ENCODE assay signal across 7 cellular contexts in the genomic region with DNA sequence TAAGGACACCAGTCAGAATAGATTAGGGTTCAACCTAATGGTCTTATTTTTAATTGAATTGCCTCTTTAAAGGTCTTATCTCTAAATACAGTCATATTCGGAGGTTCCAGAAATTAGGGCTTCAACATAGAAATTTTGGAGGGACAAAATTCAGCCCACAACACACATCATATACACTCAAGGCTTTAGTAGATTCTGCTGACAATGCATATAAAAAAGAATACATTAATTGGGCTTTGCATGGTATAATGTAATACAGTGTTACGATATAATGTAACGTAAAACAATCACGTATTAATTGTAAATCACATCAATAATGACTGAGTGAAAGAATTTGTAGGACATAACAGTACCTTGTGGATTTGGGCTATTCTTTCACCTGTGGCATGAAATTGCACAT.
"Had no signal": no experiment of that assay in that cellular context is flagged by ENCODE, and none has a peak within 500 bp of the region (broad histone marks: within the 10 kb centered on the region; RNA-seq: fewer than 3 reads in every experiment).

No MANE protein-coding gene starts in this region.

- H3K4me2 ChIP-seq: GM23338, KMS-11 had no signal

- H3K27ac ChIP-seq: KMS-11 had no signal

- H3K4me1 Mint-ChIP-seq: GM23338 had no signal

- H3K9ac ChIP-seq: KMS-11 had no signal

- H3K9me3 Mint-ChIP-seq: GM23338 had no signal

- ATAC-seq: GM23338 had no signal

- H2AFZ ChIP-seq: GM23338 had no signal

- H3K27ac Mint-ChIP-seq: GM23338 had no signal

- H3K4me3 Mint-ChIP-seq: GM23338 had no signal

- H3K4me3 ChIP-seq: GM23338 had no signal

- FAIRE-seq: HTR-8/SVneo had no signal

- DNase-seq: H7, HCEC 1CT, Karpas-422, KBM-7 had no signal
